In genomic region chr11:83073248-83073647, GRCh38 we compare ENCODE assay signal across 12 cellular contexts. TPM values are rescaled to one million over a fixed set of nuclear protein-coding genes. Genes with fewer than 3 reads are reported as not detected.
DNase-seq lines count a peak whose midpoint lies in the region; ATAC-seq, FAIRE-seq and TF ChIP-seq lines count a peak whose summit lies in the region.
"Had no signal": no experiment of that assay in that cellular context is flagged by ENCODE, and none has a peak within 500 bp of the region (broad histone marks: within the 10 kb centered on the region; RNA-seq: fewer than 3 reads in every experiment).

No MANE protein-coding gene starts in this region.

- ATAC-seq in GM18505 (IDR thresholded peaks at IDR 0.05; ENCODE audit: unreplicated experiment): no peak
- ATAC-seq in RWPE2 (ENCODE audit: low read depth): no peak
- ATAC-seq: stimulated activated naive CD8-positive, alpha-beta T cell treated with anti-CD3 and anti-CD28 coated beads, Interleukin-15, Interleukin-2, amounts not matched to agents 100 U/mL and 50 U/mL, for 24 hours had no signal

- H3K36me3 ChIP-seq in RWPE2 (ENCODE audit: low read depth) (peaks cover 43% of the 10 kb centered on the region), iPS-15b (ENCODE audit: control insufficient read depth, insufficient read depth, low read length) (no peaks in the 10 kb centered on the region), small intestine (ENCODE audit: control insufficient read depth in 2 of 2, insufficient read depth in 2 of 2, low read length in 2 of 2) (peaks cover 0 to 3% of the 10 kb centered on the region in 2 donors)
- H3K36me3 ChIP-seq: prostate gland had no signal

- DNase-seq in RWPE2 (ENCODE audit: low spot score) (no peak), small intestine (no peak), HUDEP-2 (lab: John Stamatoyannopoulos, UW; ENCODE audit: unreplicated experiment in 76 of 76) (no peak), DMS53 (lab: John Stamatoyannopoulos, UW) (no peak)
- DNase-seq in stimulated activated CD4-positive, alpha-beta T cell treated with anti-CD3 and anti-CD28 coated beads, Interleukin-2, amount 100 ng/mL, for 24 hours: no peak
- DNase-seq in activated CD4-positive, alpha-beta T cell treated with anti-CD3 and anti-CD28 coated beads for 1 hour: no peak
- DNase-seq: NCI-H1105 treated with DMSO at 0.1 percent for 48 hours, SHP77 had no signal

- H3K27ac ChIP-seq in RWPE2 (ENCODE audit: poor library complexity, severe bottlenecking): no peak overlapping the region
- H3K27ac ChIP-seq in small intestine (ENCODE audit: low read depth in 1 of 2, low read length in 1 of 2): no peak overlapping the region

- no peaks in the 10 kb centered on the region for H3K27me3 ChIP-seq in RWPE2 (ENCODE audit: insufficient read depth, poor library complexity, severe bottlenecking)
- no peaks in the 10 kb centered on the region for H3K27me3 ChIP-seq in iPS-15b (ENCODE audit: control insufficient read depth, insufficient read depth, low read length)
- no peaks in the 10 kb centered on the region for H3K27me3 ChIP-seq in small intestine (ENCODE audit: control insufficient read depth in 2 of 2, insufficient read depth in 2 of 2, low read length in 2 of 2)

- H3K9ac ChIP-seq in iPS-15b (ENCODE audit: low read depth, low read length): no peak overlapping the region

- peaks cover 15% of the 10 kb centered on the region for H3K4me1 ChIP-seq in RWPE2 (ENCODE audit: insufficient read depth, poor library complexity, severe bottlenecking)
- peaks cover 15% of the 10 kb centered on the region for H3K4me1 ChIP-seq in iPS-15b (ENCODE audit: control insufficient read depth, insufficient read depth, low read length)
- peaks cover 8 to 22% of the 10 kb centered on the region in 2 donors for H3K4me1 ChIP-seq in small intestine (ENCODE audit: control insufficient read depth in 2 of 2, insufficient read depth in 1 of 2, low read depth in 1 of 2, low read length in 1 of 2)

- no peak for TF ChIP-seq CTCF in RWPE2 (IDR thresholded peaks at IDR 0.05; ENCODE audit: poor library complexity, severe bottlenecking)

- WGBS in small intestine, 3 donors: 45 to 78% (median 76%) methylated on average over 1 of the region's 1 CpG

- peak; percentile 35 for TF ChIP-seq POLR2A in GM18505 (IDR thresholded peaks at IDR 0.05; ENCODE audit: borderline replicate concordance, extremely low read depth, insufficient read depth, insufficient read length)

- no peak for FAIRE-seq in small intestine (lab: Jason Lieb, UNC)

- H3K9me3 ChIP-seq in RWPE2 (ENCODE audit: severe bottlenecking) (no peaks in the 10 kb centered on the region), iPS-15b (ENCODE audit: control insufficient read depth, insufficient read depth, low read length) (no peaks in the 10 kb centered on the region), small intestine (ENCODE audit: control insufficient read depth, low read depth) (no peaks in the 10 kb centered on the region)
- H3K9me3 ChIP-seq: prostate gland had no signal

- H3K4me3 ChIP-seq in RWPE2 (ENCODE audit: severe bottlenecking) (peak overlapping the region; percentile 58), iPS-15b (ENCODE audit: low read depth, low read length) (peak overlapping the region; percentile 98), small intestine (ENCODE audit: low read depth in 1 of 2, low read length in 2 of 2) (peak overlapping the region; percentile 52 to 78)

RNA-seq across cellular contexts. Expression of gene RAB30, which starts 1.6 kb away (rescaled TPM):
- 10 to 100 TPM in 2 of 3 donors, 1 to 10 TPM in 1; 3.2 to 15.9 (median 13.0) TPM for polyA plus RNA-seq in small intestine
